ENCODE assay signal across 13 cellular contexts in the genomic region with DNA sequence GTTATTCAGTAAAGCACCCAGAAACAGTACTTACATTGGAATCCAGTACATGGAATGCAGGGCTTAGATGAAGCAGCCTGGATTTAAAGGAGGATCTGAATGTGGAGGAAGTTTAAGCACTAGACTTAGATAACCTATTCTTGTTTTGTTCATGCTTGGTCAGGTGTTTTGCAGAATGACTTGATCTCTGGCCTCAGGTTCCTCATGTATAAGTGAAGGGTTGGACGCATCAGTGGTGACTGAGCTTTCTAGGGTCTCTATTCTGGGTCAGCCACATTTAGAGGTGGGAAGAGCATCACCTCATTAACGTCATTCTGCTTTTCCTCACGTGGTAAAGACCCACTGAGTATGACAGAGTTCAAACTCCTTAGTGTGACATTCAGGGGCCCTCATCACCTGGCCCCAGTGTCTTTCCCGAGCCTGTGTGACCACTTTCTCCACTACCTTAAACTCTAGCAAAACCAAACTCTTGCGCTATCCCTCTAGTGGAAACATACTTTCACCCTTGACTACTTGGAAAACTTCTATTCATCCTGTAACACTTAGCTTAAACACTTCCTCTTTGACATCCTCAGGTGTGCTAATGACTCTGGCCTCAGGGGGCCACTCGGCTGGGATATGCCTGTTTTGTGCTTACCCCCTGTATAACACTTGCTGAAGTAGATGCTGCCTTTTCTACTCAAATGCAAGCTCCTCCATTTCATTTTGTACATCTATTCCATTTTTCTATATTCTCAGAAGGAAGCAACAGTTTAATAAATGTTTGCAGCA. TPM values are rescaled to one million over a fixed set of nuclear protein-coding genes. Genes with fewer than 3 reads are reported as not detected.
DNase-seq lines count a peak whose midpoint lies in the region; ATAC-seq and TF ChIP-seq lines count a peak whose summit lies in the region.
"Had no signal": no experiment of that assay in that cellular context is flagged by ENCODE, and none has a peak within 500 bp of the region (broad histone marks: within the 10 kb centered on the region; RNA-seq: fewer than 3 reads in every experiment).

No MANE protein-coding gene starts in this region.

- H2BK15ac ChIP-seq in neuronal stem cell (ENCODE audit: low read length), result no peak overlapping the region

- no peak overlapping the region for H3K23ac ChIP-seq in neuronal stem cell (ENCODE audit: low read depth, low read length, poor library complexity)

- no peak for DNase-seq in adipocyte (ENCODE audit: low read depth)
- no peak for DNase-seq in neuronal stem cell (ENCODE audit: low spot score)
- no peak for DNase-seq in NCI-H146 (lab: John Stamatoyannopoulos, UW)
- no peak for DNase-seq in activated T-helper 1 cell treated with anti-CD3 and anti-CD28 coated beads, Interleukin-12 subunit alpha, Interleukin-12 subunit beta, Interleukin-2, Interleukin-4 antibody, amounts not matched to agents 30 ng/mL and 10 ng/mL and 1 ng/mL, durations not matched to agents 14 hours and 24 hours and 36 hours (ENCODE audit: low spot score)
- no peak for DNase-seq in spleen
- DNase-seq in left ventricle myocardium superior, result no peak
- DNase-seq: activated CD4-positive, alpha-beta T cell treated with anti-CD3 and anti-CD28 coated beads for 1 hour; left lung had no signal

- no peaks in the 10 kb centered on the region for H3K9me3 Mint-ChIP-seq in activated T-helper 1 cell treated with anti-CD3 and anti-CD28 coated beads, Interleukin-12 subunit alpha, Interleukin-12 subunit beta, Interleukin-2, Interleukin-4 antibody, amounts not matched to agents 30 ng/mL and 10 ng/mL and 1 ng/mL, durations not matched to agents 14 hours and 24 hours and 36 hours

- no peak for TF ChIP-seq CTCF in spleen (IDR thresholded peaks at IDR 0.05 in 8 of 11, conservative IDR thresholded peaks at IDR 0.05 in 3 of 11)

- H2BK12ac ChIP-seq in neuronal stem cell (ENCODE audit: low read length), result no peak overlapping the region

- peak overlapping the region; percentile 80 for H2AFZ ChIP-seq in neuronal stem cell (ENCODE audit: low read length)

- H3K9ac ChIP-seq in adipocyte (ENCODE audit: low read length) (no peak overlapping the region), neuronal stem cell (ENCODE audit: low read depth, low read length, poor library complexity) (no peak overlapping the region)

- H3K36me3 Mint-ChIP-seq in activated T-helper 1 cell treated with anti-CD3 and anti-CD28 coated beads, Interleukin-12 subunit alpha, Interleukin-12 subunit beta, Interleukin-2, Interleukin-4 antibody, amounts not matched to agents 30 ng/mL and 10 ng/mL and 1 ng/mL, durations not matched to agents 14 hours and 24 hours and 36 hours (ENCODE audit: low read depth), result no peaks in the 10 kb centered on the region
- H3K36me3 Mint-ChIP-seq: stimulated activated effector memory CD8-positive, alpha-beta T cell treated with anti-CD3 and anti-CD28 coated beads, Interleukin-12 subunit alpha, Interleukin-12 subunit beta, amount 100 ng/mL, for 72 hours had no signal

- ATAC-seq in GM18907 (IDR thresholded peaks at IDR 0.05; ENCODE audit: unreplicated experiment), result peak; percentile 54
- peak; percentile 39 for ATAC-seq in HG02678 (IDR thresholded peaks at IDR 0.05; ENCODE audit: unreplicated experiment)
- no peak for ATAC-seq in left ventricle myocardium superior

- H3K27ac ChIP-seq in neuronal stem cell (replicated peaks; ENCODE audit: low read length) (no peak overlapping the region), spleen (no peak overlapping the region)
- H3K27ac ChIP-seq: left lung, SJSA1 had no signal

- no peak overlapping the region for H2AK5ac ChIP-seq in neuronal stem cell (ENCODE audit: low read depth, low read length)

- no peak overlapping the region for H2BK5ac ChIP-seq in neuronal stem cell (ENCODE audit: low read length)

- peaks cover 17% of the 10 kb centered on the region for H3K27me3 ChIP-seq in adipocyte (replicated peaks; ENCODE audit: control insufficient read depth, insufficient read depth, low read length)
- H3K27me3 ChIP-seq in neuronal stem cell (ENCODE audit: control insufficient read depth in 3 of 3, insufficient read depth in 3 of 3, low read depth in 1 of 3, low read length in 3 of 3), result no peaks in the 10 kb centered on the region
- peaks cover 0 to 26% (median 7%) of the 10 kb centered on the region in 7 donors for H3K27me3 ChIP-seq in spleen (replicated peaks in 1 of 7)

- H4K8ac ChIP-seq in neuronal stem cell (ENCODE audit: low read depth, low read length), result no peak overlapping the region

- H3K27ac Mint-ChIP-seq in activated T-helper 1 cell treated with anti-CD3 and anti-CD28 coated beads, Interleukin-12 subunit alpha, Interleukin-12 subunit beta, Interleukin-2, Interleukin-4 antibody, amounts not matched to agents 30 ng/mL and 10 ng/mL and 1 ng/mL, durations not matched to agents 14 hours and 24 hours and 36 hours, result no peak overlapping the region
- H3K27ac Mint-ChIP-seq: stimulated activated effector memory CD8-positive, alpha-beta T cell treated with anti-CD3 and anti-CD28 coated beads, Interleukin-12 subunit alpha, Interleukin-12 subunit beta, amount 100 ng/mL, for 72 hours had no signal

- H3K4me3 ChIP-seq in adipocyte (ENCODE audit: low read length) (peak overlapping the region; percentile 68), neuronal stem cell (ENCODE audit: low read length in 2 of 2) (no peak overlapping the region), spleen (peak overlapping the region in 1 of 8 donors; percentile 66)
- H3K4me3 ChIP-seq: left lung, SJSA1 had no signal

- H3K36me3 ChIP-seq in adipocyte (ENCODE audit: control insufficient read depth, insufficient read depth, low read length, severe bottlenecking), result no peaks in the 10 kb centered on the region
- no peaks in the 10 kb centered on the region for H3K36me3 ChIP-seq in neuronal stem cell (replicated peaks in 1 of 2; ENCODE audit: control insufficient read depth in 2 of 2, insufficient read depth in 2 of 2, low read length in 2 of 2)
- H3K36me3 ChIP-seq in spleen, result no peaks in the 10 kb centered on the region
- H3K36me3 ChIP-seq: left lung, SJSA1 had no signal

- H3K4ac ChIP-seq in neuronal stem cell (ENCODE audit: low read length), result no peak overlapping the region

- TF ChIP-seq POLR2A in spleen (IDR thresholded peaks at IDR 0.05), result no peak

- no peak overlapping the region for H2BK120ac ChIP-seq in neuronal stem cell (ENCODE audit: low read depth, low read length)

- no CpG with 5 or more reads among the region's 6 CpGs for WGBS in neuronal stem cell (ENCODE audit: extremely low coverage in 2 of 2, insufficient read length in 2 of 2, insufficient replicate concordance in 1 of 2), 2 donors
- WGBS in spleen, 5 donors, result 47 to 72% (median 56%) methylated on average over 6 of the region's 6 CpGs

- H3K4me3 Mint-ChIP-seq in activated T-helper 1 cell treated with anti-CD3 and anti-CD28 coated beads, Interleukin-12 subunit alpha, Interleukin-12 subunit beta, Interleukin-2, Interleukin-4 antibody, amounts not matched to agents 30 ng/mL and 10 ng/mL and 1 ng/mL, durations not matched to agents 14 hours and 24 hours and 36 hours, result no peak overlapping the region
- H3K4me3 Mint-ChIP-seq: stimulated activated effector memory CD8-positive, alpha-beta T cell treated with anti-CD3 and anti-CD28 coated beads, Interleukin-12 subunit alpha, Interleukin-12 subunit beta, amount 100 ng/mL, for 72 hours had no signal

- no peak overlapping the region for H3K4me2 ChIP-seq in neuronal stem cell (ENCODE audit: insufficient read depth, low read length, poor library complexity, severe bottlenecking)

- no peak overlapping the region for H4K91ac ChIP-seq in neuronal stem cell (ENCODE audit: low read depth, low read length, poor library complexity)

- intact Hi-C loops in activated T-helper 1 cell treated with anti-CD3 and anti-CD28 coated beads, Interleukin-12 subunit alpha, Interleukin-12 subunit beta, Interleukin-2, Interleukin-4 antibody, amounts not matched to agents 30 ng/mL and 10 ng/mL and 1 ng/mL, durations not matched to agents 14 hours and 24 hours and 36 hours (cut with micrococcal nuclease), result no loop called here
- intact Hi-C loops in spleen (cut with DNase I; ENCODE audit: low total_unique reads), result no loop called here
- intact Hi-C loops in left ventricle myocardium superior (cut with micrococcal nuclease), result no loop called here

- H3K79me1 ChIP-seq in neuronal stem cell (ENCODE audit: low read depth, low read length), result no peaks in the 10 kb centered on the region

- no peak overlapping the region for H3K18ac ChIP-seq in neuronal stem cell (ENCODE audit: low read length)

- H3K27me3 Mint-ChIP-seq in activated T-helper 1 cell treated with anti-CD3 and anti-CD28 coated beads, Interleukin-12 subunit alpha, Interleukin-12 subunit beta, Interleukin-2, Interleukin-4 antibody, amounts not matched to agents 30 ng/mL and 10 ng/mL and 1 ng/mL, durations not matched to agents 14 hours and 24 hours and 36 hours (ENCODE audit: insufficient read depth), result peaks cover 29% of the 10 kb centered on the region

- no peaks in the 10 kb centered on the region for H3K4me1 Mint-ChIP-seq in activated T-helper 1 cell treated with anti-CD3 and anti-CD28 coated beads, Interleukin-12 subunit alpha, Interleukin-12 subunit beta, Interleukin-2, Interleukin-4 antibody, amounts not matched to agents 30 ng/mL and 10 ng/mL and 1 ng/mL, durations not matched to agents 14 hours and 24 hours and 36 hours (ENCODE audit: low read depth)

- no peaks in the 10 kb centered on the region for H3K4me1 ChIP-seq in adipocyte (ENCODE audit: control insufficient read depth, insufficient read depth, low read length)
- peaks cover 0 to 3% of the 10 kb centered on the region in 2 donors for H3K4me1 ChIP-seq in neuronal stem cell (ENCODE audit: control insufficient read depth in 2 of 2, insufficient read depth in 1 of 2, low read depth in 1 of 2, low read length in 2 of 2)
- H3K4me1 ChIP-seq in spleen, result peaks cover 0 to 16% (median 11%) of the 10 kb centered on the region in 6 donors
- H3K4me1 ChIP-seq: SJSA1 had no signal

- H3K14ac ChIP-seq in neuronal stem cell (ENCODE audit: low read length), result no peak overlapping the region

- peaks cover 10% of the 10 kb centered on the region for H3K9me3 ChIP-seq in adipocyte (ENCODE audit: control insufficient read depth, low read length)
- H3K9me3 ChIP-seq in neuronal stem cell (replicated peaks in 1 of 2; ENCODE audit: control insufficient read depth in 2 of 2, insufficient read depth in 1 of 2, low read depth in 1 of 2, low read length in 2 of 2), result no peaks in the 10 kb centered on the region
- peaks cover 0 to 18% (median 12%) of the 10 kb centered on the region in 8 donors for H3K9me3 ChIP-seq in spleen
- H3K9me3 ChIP-seq: SJSA1 had no signal

RNA-seq across cellular contexts. Expression of gene ERICH3, which starts 0.9 kb away (rescaled TPM):
- polyA plus RNA-seq in neuronal stem cell (2013, experiment 1 of 2), result 0.03 TPM
- polyA plus RNA-seq in neuronal stem cell (2013, experiment 2 of 2), result 0.01 TPM
- total RNA-seq in activated T-helper 1 cell treated with anti-CD3 and anti-CD28 coated beads, Interleukin-12 subunit alpha, Interleukin-12 subunit beta, Interleukin-2, Interleukin-4 antibody, amounts not matched to agents 30 ng/mL and 10 ng/mL and 1 ng/mL, durations not matched to agents 14 hours and 24 hours and 36 hours, result not detected in 2 replicates
- under 1 TPM in 6 of 7 donors, not detected in 1; 0.23 to 0.65 (median 0.41) TPM for total RNA-seq in spleen
- polyA plus RNA-seq in spleen, result under 1 TPM; 0.15 to 0.28 (median 0.19) TPM
- not detected for total RNA-seq in left ventricle myocardium superior
- total RNA-seq: SJSA1 had no signal
- polyA plus RNA-seq: fibroblast of lung had no signal

RNA-seq across cellular contexts. Expression of gene CRYZ, which starts 58.4 kb away (rescaled TPM):
- 27.5 TPM for polyA plus RNA-seq in neuronal stem cell (2013, experiment 1 of 2)
- 27.8 TPM for polyA plus RNA-seq in neuronal stem cell (2013, experiment 2 of 2)
- 13.7 and 16.8 TPM in 2 replicates for total RNA-seq in activated T-helper 1 cell treated with anti-CD3 and anti-CD28 coated beads, Interleukin-12 subunit alpha, Interleukin-12 subunit beta, Interleukin-2, Interleukin-4 antibody, amounts not matched to agents 30 ng/mL and 10 ng/mL and 1 ng/mL, durations not matched to agents 14 hours and 24 hours and 36 hours
- 10 to 100 TPM in 6 of 7 donors, 1 to 10 TPM in 1; 9.6 to 30.8 (median 20.8) TPM for total RNA-seq in spleen
- 10 to 100 TPM; 11.8 to 28.9 (median 18.7) TPM for polyA plus RNA-seq in spleen
- 39.2 TPM for total RNA-seq in left ventricle myocardium superior

RNA-seq across cellular contexts. Expression of gene TYW3, which starts 58.5 kb away (rescaled TPM):
- 35.2 TPM for polyA plus RNA-seq in neuronal stem cell (2013, experiment 1 of 2)
- polyA plus RNA-seq in neuronal stem cell (2013, experiment 2 of 2), result 34.5 TPM
- total RNA-seq in activated T-helper 1 cell treated with anti-CD3 and anti-CD28 coated beads, Interleukin-12 subunit alpha, Interleukin-12 subunit beta, Interleukin-2, Interleukin-4 antibody, amounts not matched to agents 30 ng/mL and 10 ng/mL and 1 ng/mL, durations not matched to agents 14 hours and 24 hours and 36 hours, result 33.7 and 39.7 TPM in 2 replicates
- total RNA-seq in spleen, result 10 to 100 TPM; 11.5 to 19.2 (median 17.8) TPM
- polyA plus RNA-seq in spleen, result 10 to 100 TPM; 13.7 to 16.1 (median 15.2) TPM
- 22.2 TPM for total RNA-seq in left ventricle myocardium superior
